Comparison of ENCODE assay signal across 23 cellular contexts in the genomic region with DNA sequence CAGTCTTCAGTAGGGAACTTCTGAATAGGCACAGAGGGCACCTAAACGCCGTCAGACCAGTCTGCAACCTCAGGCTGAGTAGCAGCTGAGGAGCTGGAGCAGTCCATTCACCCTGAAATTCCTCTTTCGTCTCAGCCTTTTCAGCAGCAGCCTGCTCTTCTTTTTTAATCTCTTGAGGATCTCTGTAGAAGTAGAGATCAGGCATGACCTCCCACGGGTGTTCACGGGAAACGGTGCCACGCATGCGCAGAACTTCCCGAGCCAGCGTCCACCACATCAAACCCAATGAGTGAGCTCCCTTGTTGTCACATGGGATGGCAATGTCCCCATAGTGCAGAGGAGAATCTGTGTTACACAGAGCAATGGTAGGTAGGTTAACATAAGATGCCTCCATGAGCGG. TPM values are rescaled to one million over a fixed set of nuclear protein-coding genes. Genes with fewer than 3 reads are reported as not detected.
DNase-seq lines count a peak whose midpoint lies in the region; ATAC-seq, FAIRE-seq and TF ChIP-seq lines count a peak whose summit lies in the region.
"Had no signal": no experiment of that assay in that cellular context is flagged by ENCODE, and none has a peak within 500 bp of the region (broad histone marks: within the 10 kb centered on the region; RNA-seq: fewer than 3 reads in every experiment).

No MANE protein-coding gene starts in this region.

- intact Hi-C loops in HepG2 (cut with micrococcal nuclease; ENCODE audit: unreplicated experiment) (no loop called here), right lobe of liver (cut with DNase I) (no loop called here)

- ATAC-seq in HepG2 (no peak), right lobe of liver (no peak)
- ATAC-seq: A549, GM23338, PC-3 had no signal

- peak overlapping the region; percentile 42; the same call in 1 of the 2 replicates for H3K4me2 ChIP-seq in HepG2 (ENCODE audit: low read depth, low read length)
- H3K4me2 ChIP-seq in osteoblast (ENCODE audit: insufficient read depth, low read length), result no peak overlapping the region
- H3K4me2 ChIP-seq: A549, GM23338 had no signal

- WGBS in HepG2 (ENCODE audit: low lambda C conversion rate), result 25% methylated on average over 11 of the region's 11 CpGs
- WGBS in right lobe of liver (ENCODE audit: insufficient coverage, low coverage, low lambda C conversion rate, missing lambda C conversion rate), result 81% methylated on average over 5 of the region's 11 CpGs

- no peak for TF ChIP-seq RAD21 in HepG2 (CRISPR knock-in tag; IDR thresholded peaks at IDR 0.05)

- no peak for FAIRE-seq in HepG2 (lab: Jason Lieb, UNC)
- FAIRE-seq: A549, GM12892 had no signal

- POLR2A ChIA-PET in HepG2 (lab: Yijun Ruan, JAX), result no interaction called here

- no peak overlapping the region for H3K9ac ChIP-seq in HepG2 (ENCODE audit: insufficient read depth, low read depth, low read length)

- H3K4me1 ChIP-seq in HepG2 (ENCODE audit: insufficient read depth, low read length) (peaks cover 30% of the 10 kb centered on the region), right lobe of liver (no peaks in the 10 kb centered on the region), osteoblast (ENCODE audit: insufficient read depth, low read length) (peaks cover 9% of the 10 kb centered on the region)
- H3K4me1 ChIP-seq: BE2C, HAP-1 had no signal

- H3K79me2 ChIP-seq in HepG2 (ENCODE audit: insufficient read depth, low read length), result no peaks in the 10 kb centered on the region
- no peaks in the 10 kb centered on the region for H3K79me2 ChIP-seq in osteoblast (ENCODE audit: insufficient read depth, low read length)

- TF ChIP-seq EP300 in HepG2 (IDR thresholded peaks at IDR 0.05; ENCODE audit: low read depth in 2 of 2, low read length in 2 of 2) (no peak), HepG2 (CRISPR knock-in tag; IDR thresholded peaks at IDR 0.05; ENCODE audit: borderline replicate concordance) (no peak)

- TF ChIP-seq POLR2A in HepG2 (IDR thresholded peaks at IDR 0.05; ENCODE audit: insufficient read depth in 1 of 2, low read depth in 2 of 2, low read length in 2 of 2) (no peak), right lobe of liver (IDR thresholded peaks at IDR 0.05) (no peak)

- H4K20me1 ChIP-seq in HepG2 (ENCODE audit: insufficient read depth, low read length), result no peaks in the 10 kb centered on the region
- H4K20me1 ChIP-seq in osteoblast (ENCODE audit: insufficient read depth, low read length), result no peaks in the 10 kb centered on the region

- TF ChIP-seq CTCF in HepG2 (CRISPR knock-in tag; IDR thresholded peaks at IDR 0.05), result no peak
- no peak for TF ChIP-seq CTCF in right lobe of liver (IDR thresholded peaks at IDR 0.05)
- no peak for TF ChIP-seq CTCF in osteoblast (IDR thresholded peaks at IDR 0.05; ENCODE audit: extremely low read depth, low read depth, low read length)

- H3K4me3 ChIP-seq in HepG2 (replicated peaks in 1 of 3; ENCODE audit: insufficient read depth in 1 of 3, low read depth in 2 of 3, low read length in 3 of 3) (peak overlapping the region in 1 of 3 experiments; percentile 16; a peak in 2 of 6 replicates), right lobe of liver (no peak overlapping the region), osteoblast (ENCODE audit: insufficient read depth, low read length) (no peak overlapping the region)
- H3K4me3 ChIP-seq: A549, GM23338, HAP-1 had no signal

- in situ Hi-C loops in HepG2 (cut with HindIII; ENCODE audit: extremely low pct_ligation_motif_present, low pct_unique_long_range_greater_than_20kb), result no loop called here

- BruUV-seq in HepG2 (replicated peaks; lab: Mats Ljungman, UMichigan), result no TSS peak

- CTCF ChIA-PET in HepG2 (lab: Yijun Ruan, JAX; ENCODE audit: low intra/inter-chr PET ratio, low total read pairs), result no interaction called here

- H3K9me3 ChIP-seq in HepG2 (ENCODE audit: low read length) (no peaks in the 10 kb centered on the region), right lobe of liver (no peaks in the 10 kb centered on the region), osteoblast (ENCODE audit: low read depth, low read length) (no peaks in the 10 kb centered on the region)
- H3K9me3 ChIP-seq: A549, BE2C, HAP-1 had no signal

- H3K27me3 ChIP-seq in HepG2 (ENCODE audit: control insufficient read depth in 1 of 2, insufficient read depth in 2 of 2, low read length in 2 of 2) (peaks cover 0 to 1% of the 10 kb centered on the region in 2 experiments; a peak in 3 of 5 replicates), right lobe of liver (no peaks in the 10 kb centered on the region), osteoblast (ENCODE audit: insufficient read depth, low read length) (no peaks in the 10 kb centered on the region)
- H3K27me3 ChIP-seq: BE2C had no signal

- DNase-seq in HepG2 (ENCODE audit: low spot score) (no peak), right lobe of liver (no peak), NCI-H1930 (lab: John Stamatoyannopoulos, UW) (peak; percentile 31 to 42), osteoblast (ENCODE audit: insufficient read length, low spot score, missing footprints) (no peak), kidney tubule cell (ENCODE audit: low spot score) (no peak), NCI-H2029 treated with DMSO at 0.1 percent for 48 hours (lab: John Stamatoyannopoulos, UW) (no peak), NCI-H187 (lab: John Stamatoyannopoulos, UW) (no peak)
- DNase-seq: BE2C; CD4-positive, CD25-positive, alpha-beta regulatory T cell; COR-L47; KG1; NCI-H1092 treated with DMSO at 0.1 percent for 48 hours; NCI-H1436 treated with DMSO at 0.1 percent for 48 hours; NCI-H2081; NCI-H2171; NCI-H526; PC-3; RPMI8226; SHP77 had no signal

- H3K36me3 ChIP-seq in HepG2 (replicated peaks in 1 of 2; ENCODE audit: control insufficient read depth in 1 of 2, insufficient read depth in 2 of 2, low read length in 2 of 2), result no peaks in the 10 kb centered on the region
- H3K36me3 ChIP-seq in right lobe of liver, result no peaks in the 10 kb centered on the region
- H3K36me3 ChIP-seq in osteoblast (ENCODE audit: insufficient read depth, low read length), result no peaks in the 10 kb centered on the region
- H3K36me3 ChIP-seq: BE2C, HAP-1 had no signal

- H3K27ac ChIP-seq in HepG2 (ENCODE audit: extremely low read length, insufficient read depth, low read length), result no peak overlapping the region
- no peak overlapping the region for H3K27ac ChIP-seq in right lobe of liver
- H3K27ac ChIP-seq in osteoblast (ENCODE audit: low read depth, low read length), result no peak overlapping the region

- H2AFZ ChIP-seq in HepG2 (ENCODE audit: low read length), result no peak overlapping the region
- peak overlapping the region; percentile 77 for H2AFZ ChIP-seq in osteoblast (ENCODE audit: low read length)
- H2AFZ ChIP-seq: GM23338 had no signal

RNA-seq across cellular contexts. Expression of gene MARK3, which starts 11.1 kb away (rescaled TPM):
- total RNA-seq in HepG2 (2016; rRNA removed; fragmentation: Illumina TruSeq; extraction: Trizol) (41.4 and 56.6 TPM in 2 replicates), right lobe of liver (10 to 100 TPM; 25.5 to 34.3 (median 27.3) TPM), osteoblast (101 and 108 TPM in 2 replicates)
- 25.7 and 31.4 TPM in 2 replicates for total RNA-seq in HepG2 (2016; cell fraction: cytosol; rRNA removed; fragmentation: Illumina TruSeq; extraction: Trizol; ENCODE audit: low read depth)
- total RNA-seq in HepG2 (2016; cell fraction: insoluble cytoplasmic fraction; rRNA removed; fragmentation: Illumina TruSeq; extraction: Trizol), result 41.7 and 52.5 TPM in 2 replicates
- 39.1 and 48.5 TPM in 2 replicates for total RNA-seq in HepG2 (2016; cell fraction: membrane; rRNA removed; fragmentation: Illumina TruSeq; extraction: Trizol)
- total RNA-seq in HepG2 (2016; cell fraction: nucleus; rRNA removed; fragmentation: Illumina TruSeq; extraction: Trizol), result 69.9 and 73.0 TPM in 2 replicates
- polyA plus RNA-seq in HepG2 (2011; rRNA removed), result 45.0 and 47.7 TPM in 2 replicates
- polyA plus RNA-seq in HepG2 (2011; cell fraction: cytosol; rRNA removed), result 20.4 and 22.0 TPM in 2 replicates
- 65.4 and 76.5 TPM in 2 replicates for polyA plus RNA-seq in HepG2 (2011; cell fraction: nucleus; rRNA removed)
- polyA plus RNA-seq in HepG2 (2012), result 28.5 and 28.9 TPM in 2 replicates
- 16.6 and 18.4 TPM in 2 replicates for polyA plus RNA-seq in HepG2 (2016; cell fraction: cytosol; fragmentation: Illumina TruSeq; extraction: Trizol; ENCODE audit: low read depth)
- 45.7 and 50.4 TPM in 2 replicates for polyA plus RNA-seq in HepG2 (2016; cell fraction: insoluble cytoplasmic fraction; fragmentation: Illumina TruSeq; extraction: Trizol; ENCODE audit: low read depth)
- 24.0 and 32.3 TPM in 2 replicates for polyA plus RNA-seq in HepG2 (2016; cell fraction: membrane; fragmentation: Illumina TruSeq; extraction: Trizol; ENCODE audit: low read depth)
- polyA plus RNA-seq in HepG2 (2016; cell fraction: nucleus; fragmentation: Illumina TruSeq; extraction: Trizol; ENCODE audit: insufficient read depth, low read depth), result 133 and 146 TPM in 2 replicates
- polyA minus RNA-seq in HepG2 (2011; rRNA and poly(A)+ RNA removed; ENCODE audit: low replicate concordance), result 31.1 and 72.6 TPM in 2 replicates
- polyA minus RNA-seq in HepG2 (2011; cell fraction: cytosol; rRNA and poly(A)+ RNA removed), result 21.5 and 30.2 TPM in 2 replicates
- polyA minus RNA-seq in HepG2 (2011; cell fraction: nucleus; rRNA and poly(A)+ RNA removed), result 80.9 and 98.8 TPM in 2 replicates

RNA-seq across cellular contexts. Expression of gene EIF5, which starts 40.1 kb away (rescaled TPM):
- total RNA-seq in HepG2 (2016; rRNA removed; fragmentation: Illumina TruSeq; extraction: Trizol) (281 and 333 TPM in 2 replicates), right lobe of liver (100 to 1,000 TPM; 186 to 357 (median 215) TPM), osteoblast (197 and 221 TPM in 2 replicates)
- total RNA-seq in HepG2 (2016; cell fraction: cytosol; rRNA removed; fragmentation: Illumina TruSeq; extraction: Trizol; ENCODE audit: low read depth), result 57.6 and 59.2 TPM in 2 replicates
- 289 and 316 TPM in 2 replicates for total RNA-seq in HepG2 (2016; cell fraction: insoluble cytoplasmic fraction; rRNA removed; fragmentation: Illumina TruSeq; extraction: Trizol)
- 131 and 147 TPM in 2 replicates for total RNA-seq in HepG2 (2016; cell fraction: membrane; rRNA removed; fragmentation: Illumina TruSeq; extraction: Trizol)
- total RNA-seq in HepG2 (2016; cell fraction: nucleus; rRNA removed; fragmentation: Illumina TruSeq; extraction: Trizol), result 180 TPM in 2 replicates
- polyA plus RNA-seq in HepG2 (2011; rRNA removed), result 147 and 189 TPM in 2 replicates
- polyA plus RNA-seq in HepG2 (2011; cell fraction: cytosol; rRNA removed), result 98.3 and 109 TPM in 2 replicates
- 192 and 267 TPM in 2 replicates for polyA plus RNA-seq in HepG2 (2011; cell fraction: nucleus; rRNA removed)
- polyA plus RNA-seq in HepG2 (2012), result 226 and 227 TPM in 2 replicates
- polyA plus RNA-seq in HepG2 (2016; cell fraction: cytosol; fragmentation: Illumina TruSeq; extraction: Trizol; ENCODE audit: low read depth), result 34.1 and 47.0 TPM in 2 replicates
- polyA plus RNA-seq in HepG2 (2016; cell fraction: insoluble cytoplasmic fraction; fragmentation: Illumina TruSeq; extraction: Trizol; ENCODE audit: low read depth), result 286 and 291 TPM in 2 replicates
- polyA plus RNA-seq in HepG2 (2016; cell fraction: membrane; fragmentation: Illumina TruSeq; extraction: Trizol; ENCODE audit: low read depth), result 74.1 and 96.9 TPM in 2 replicates
- polyA plus RNA-seq in HepG2 (2016; cell fraction: nucleus; fragmentation: Illumina TruSeq; extraction: Trizol; ENCODE audit: insufficient read depth, low read depth), result 188 and 207 TPM in 2 replicates
- polyA minus RNA-seq in HepG2 (2011; rRNA and poly(A)+ RNA removed; ENCODE audit: low replicate concordance), result 81.5 and 123 TPM in 2 replicates
- polyA minus RNA-seq in HepG2 (2011; cell fraction: cytosol; rRNA and poly(A)+ RNA removed), result 55.8 and 65.8 TPM in 2 replicates
- 331 and 439 TPM in 2 replicates for polyA minus RNA-seq in HepG2 (2011; cell fraction: nucleus; rRNA and poly(A)+ RNA removed)

Comparison
In these comparisons a context has a peak if more than half of its experiments do, and no peak if none do; other contexts are left out.
1. DNase-seq: peak in NCI-H1930 (2 of 2); none in HepG2 (single experiment), right lobe of liver (0 of 3), osteoblast (single experiment), kidney tubule cell (single experiment), NCI-H2029 treated with DMSO at 0.1 percent for 48 hours (single experiment) and NCI-H187 (0 of 2).